ENCODE assay signal across 2 cellular contexts in genomic region chr20:38745757-38746156, GRCh38.
A peak's percentile ranks its signal among the peaks of the same experiment; 100 is the strongest.
TF ChIP-seq lines count a peak whose summit lies in the region.

No MANE protein-coding gene starts in this region.

TF ChIP-seq in IMR-90, 13 proteins besides CTCF, POLR2A, EP300 and RAD21:
- TF ChIP-seq MAZ (IDR thresholded peaks at IDR 0.05; ENCODE audit: borderline replicate concordance, low read depth, low read length) (no peak), USF2 (IDR thresholded peaks at IDR 0.05; ENCODE audit: low read depth, low read length) (0 out of 2 replicates have a peak, but pooled peaks have one; percentile 24), RCOR1 (IDR thresholded peaks at IDR 0.05; ENCODE audit: insufficient replicate concordance, low read length) (no peak)

TF ChIP-seq in H1, 55 proteins besides CTCF, POLR2A, EP300 and RAD21:
- TF ChIP-seq NRF1 (IDR thresholded peaks at IDR 0.05; ENCODE audit: low read depth, low read length): no peak
- TF ChIP-seq TAF7 (optimal IDR thresholded peaks at IDR 0.05; ENCODE audit: borderline replicate concordance, low read depth, low read length): no peak
- no peak for TF ChIP-seq CBX8 (IDR thresholded peaks at IDR 0.05; ENCODE audit: borderline replicate concordance, low read depth, low read length)
- TF ChIP-seq USF2 (IDR thresholded peaks at IDR 0.05; ENCODE audit: low read length): no peak
- TF ChIP-seq RBBP5 (IDR thresholded peaks at IDR 0.05; ENCODE audit: borderline replicate concordance, low read depth, low read length): no peak
- no peak for TF ChIP-seq BRCA1 (IDR thresholded peaks at IDR 0.05; ENCODE audit: low read depth, low read length)
- TF ChIP-seq CEBPB (IDR thresholded peaks at IDR 0.05; ENCODE audit: low read depth, low read length): no peak
- no peak for TF ChIP-seq SIRT6 (IDR thresholded peaks at IDR 0.05; ENCODE audit: low read length)
- no peak for TF ChIP-seq FOSL1 (IDR thresholded peaks at IDR 0.05; ENCODE audit: insufficient read depth, low read depth, low read length)
- TF ChIP-seq RNF2 (IDR thresholded peaks at IDR 0.05; ENCODE audit: borderline replicate concordance, low read depth, low read length, missing control alignments, poor library complexity, severe bottlenecking): no peak
- no peak for TF ChIP-seq HDAC2 (IDR thresholded peaks at IDR 0.05; ENCODE audit: borderline replicate concordance in 1 of 2, low read depth in 2 of 2, low read length in 2 of 2)
- no peak for TF ChIP-seq JUN (IDR thresholded peaks at IDR 0.05; ENCODE audit: low read depth, low read length)
- TF ChIP-seq ATF2 (IDR thresholded peaks at IDR 0.05; ENCODE audit: low read length): no peak
- TF ChIP-seq MAFK (IDR thresholded peaks at IDR 0.05; ENCODE audit: low read depth, low read length): no peak
- no peak for TF ChIP-seq BACH1 (IDR thresholded peaks at IDR 0.05; ENCODE audit: low read length)
- TF ChIP-seq EGR1 (IDR thresholded peaks at IDR 0.05; ENCODE audit: borderline replicate concordance, low read depth, low read length): no peak
